Comparison of ENCODE assay signal across 31 cellular contexts in genomic region chr4:159111417-159111816, GRCh38.
"Had no signal": no experiment of that assay in that cellular context is flagged by ENCODE, and none has a peak within 500 bp of the region (broad histone marks: within the 10 kb centered on the region; RNA-seq: fewer than 3 reads in every experiment).

No MANE protein-coding gene starts in this region.

- H3K27ac ChIP-seq: breast epithelium, esophagus squamous epithelium, left lung, lower lobe of right lung, neutrophil, right lobe of liver, skin epidermis, thoracic aorta, uterus had no signal

- H3K4me3 ChIP-seq: breast epithelium, esophagus squamous epithelium, heart right ventricle, left lung, lower lobe of right lung, mucosa of descending colon, right lobe of liver, skin epidermis, thoracic aorta, uterus had no signal

- ATAC-seq: activated CD4-positive, CD25-positive, alpha-beta regulatory T cell treated with anti-CD3 and anti-CD28 coated beads, Interleukin-2, amount 50 U/mL, for 24 hours; activated naive CD8-positive, alpha-beta T cell treated with anti-CD3 and anti-CD28 coated beads, Interleukin-2, amount 50 U/mL, for 24 hours; heart right ventricle; left lung; lower lobe of right lung; mucosa of descending colon; right lobe of liver; stimulated activated naive CD8-positive, alpha-beta T cell treated with anti-CD3 and anti-CD28 coated beads, Interleukin-15, Interleukin-2, amounts not matched to agents 100 U/mL and 50 U/mL, for 24 hours had no signal

- H3K9me3 ChIP-seq: breast epithelium, esophagus squamous epithelium, left lung, lower lobe of right lung, mucosa of descending colon, neutrophil, right lobe of liver, thoracic aorta, uterus had no signal

- H3K27me3 Mint-ChIP-seq: activated CD4-positive, alpha-beta memory T cell treated with anti-CD3 and anti-CD28 coated beads for 36 hours; activated naive CD4-positive, alpha-beta T cell treated with anti-CD3 and anti-CD28 coated beads, Interleukin-2, amount 50 U/mL, for 24 hours; activated naive CD8-positive, alpha-beta T cell treated with anti-CD3 and anti-CD28 coated beads, Interleukin-2, amount 50 U/mL, for 24 hours; central memory CD8-positive, alpha-beta T cell; dendritic cell treated with granulocyte-macrophage colony-stimulating factor and Interleukin-4, amounts not matched to agents 40 ng/mL and 50 ng/mL, for 4 days; type B pancreatic cell had no signal

- H3K9me3 Mint-ChIP-seq: activated naive CD4-positive, alpha-beta T cell treated with anti-CD3 and anti-CD28 coated beads, Interleukin-2, amount 50 U/mL, for 24 hours; central memory CD8-positive, alpha-beta T cell; dendritic cell treated with granulocyte-macrophage colony-stimulating factor and Interleukin-4, amounts not matched to agents 40 ng/mL and 50 ng/mL, for 4 days; type B pancreatic cell had no signal

- H3K27ac Mint-ChIP-seq: activated CD4-positive, alpha-beta memory T cell treated with anti-CD3 and anti-CD28 coated beads for 36 hours; activated naive CD4-positive, alpha-beta T cell treated with anti-CD3 and anti-CD28 coated beads, Interleukin-2, amount 50 U/mL, for 24 hours; activated naive CD8-positive, alpha-beta T cell treated with anti-CD3 and anti-CD28 coated beads, Interleukin-2, amount 50 U/mL, for 24 hours; activated T-helper 2 cell treated with anti-CD3 and anti-CD28 coated beads, Interferon-gamma antibody, Interleukin-2, Interleukin-4, amounts not matched to agents 10 μg/mL and 5 μg/mL and 100 μg/mL, durations not matched to agents 14 hours and 24 hours and 36 hours; dendritic cell treated with granulocyte-macrophage colony-stimulating factor and Interleukin-4, amounts not matched to agents 40 ng/mL and 50 ng/mL, for 4 days; endodermal cell; nephron; type B pancreatic cell had no signal

- H3K36me3 ChIP-seq: breast epithelium, esophagus squamous epithelium, left lung, lower lobe of right lung, neutrophil, right lobe of liver, thoracic aorta, uterus had no signal

- H3K4me3 Mint-ChIP-seq: activated CD4-positive, alpha-beta memory T cell treated with anti-CD3 and anti-CD28 coated beads for 36 hours; activated naive CD4-positive, alpha-beta T cell treated with anti-CD3 and anti-CD28 coated beads, Interleukin-2, amount 50 U/mL, for 24 hours; activated naive CD8-positive, alpha-beta T cell treated with anti-CD3 and anti-CD28 coated beads, Interleukin-2, amount 50 U/mL, for 24 hours; central memory CD8-positive, alpha-beta T cell; dendritic cell treated with granulocyte-macrophage colony-stimulating factor and Interleukin-4, amounts not matched to agents 40 ng/mL and 50 ng/mL, for 4 days; endodermal cell; nephron; type B pancreatic cell had no signal

- H3K27me3 ChIP-seq: breast epithelium, esophagus squamous epithelium, heart right ventricle, left lung, neutrophil, right lobe of liver, uterus had no signal

- DNase-seq: activated CD4-positive, alpha-beta memory T cell treated with anti-CD3 and anti-CD28 coated beads for 36 hours; activated CD4-positive, alpha-beta T cell treated with anti-CD3 and anti-CD28 coated beads for 48 hours; activated CD8-positive, alpha-beta memory T cell treated with anti-CD3 and anti-CD28 coated beads, Interleukin-2, amount 50 U/mL, for 4 hours; activated naive CD8-positive, alpha-beta T cell treated with anti-CD3 and anti-CD28 coated beads, Interleukin-2, amount 50 U/mL, for 24 hours; activated T-cell treated with anti-CD3 and anti-CD28 coated beads, Interleukin-2, amount 50 U/mL, for 1 hour; amygdala; endodermal cell; esophagus squamous epithelium; foreskin melanocyte; heart right ventricle; left lung; lower lobe of right lung; mesenchymal stem cell; mucosa of descending colon; right lobe of liver; stimulated activated CD4-positive, alpha-beta T cell treated with anti-CD3 and anti-CD28 coated beads, Interleukin-12 subunit alpha, Interleukin-12 subunit beta, amount 100 ng/mL, for 4 hours; stimulated activated CD4-positive, alpha-beta T cell treated with anti-CD3 and anti-CD28 coated beads, Interleukin-4, amount 100 ng/mL, for 1 hour; stimulated activated naive CD8-positive, alpha-beta T cell treated with anti-CD3 and anti-CD28 coated beads, Interleukin-15, Interleukin-2, amounts not matched to agents 100 U/mL and 50 U/mL, for 24 hours; T-helper 2 cell; uterus had no signal
